In genomic region chr15:53197426-53197839, GRCh38 we compare ENCODE assay signal across 9 cellular contexts.
A peak's percentile ranks its signal among the peaks of the same experiment; 100 is the strongest.
DNase-seq lines count a peak whose midpoint lies in the region; ATAC-seq and TF ChIP-seq lines count a peak whose summit lies in the region.
"Had no signal": no experiment of that assay in that cellular context is flagged by ENCODE, and none has a peak within 500 bp of the region (broad histone marks: within the 10 kb centered on the region; RNA-seq: fewer than 3 reads in every experiment).

No MANE protein-coding gene starts in this region.

- no peak overlapping the region for H3K4me3 Mint-ChIP-seq in T-helper 2 cell treated with Interferon-gamma antibody and Interleukin-4, amounts not matched to agents 5 μg/mL and 100 μg/mL, for 36 hours
- no peak overlapping the region for H3K4me3 Mint-ChIP-seq in endothelial cell (ENCODE audit: unreplicated experiment)
- H3K4me3 Mint-ChIP-seq: dendritic cell treated with granulocyte-macrophage colony-stimulating factor and Interleukin-4, amounts not matched to agents 40 ng/mL and 50 ng/mL, for 4 days had no signal

- 4 to 6% methylated on average over 22 to 23 of the region's 23 CpGs for WGBS in thyroid gland, 2 donors

- H3K27ac ChIP-seq in thyroid gland, result no peak overlapping the region

- H3K4me1 Mint-ChIP-seq in T-helper 2 cell treated with Interferon-gamma antibody and Interleukin-4, amounts not matched to agents 5 μg/mL and 100 μg/mL, for 36 hours (ENCODE audit: low read depth), result no peaks in the 10 kb centered on the region
- H3K4me1 Mint-ChIP-seq in endothelial cell (ENCODE audit: unreplicated experiment), result peaks cover 17% of the 10 kb centered on the region

- TF ChIP-seq POLR2A in thyroid gland (IDR thresholded peaks at IDR 0.05), result no peak

- H3K36me3 Mint-ChIP-seq in T-helper 2 cell treated with Interferon-gamma antibody and Interleukin-4, amounts not matched to agents 5 μg/mL and 100 μg/mL, for 36 hours (ENCODE audit: low read depth), result no peaks in the 10 kb centered on the region
- H3K36me3 Mint-ChIP-seq in endothelial cell (ENCODE audit: low read depth, unreplicated experiment), result no peaks in the 10 kb centered on the region

- intact Hi-C loops in thyroid gland (cut with DNase I), result no loop called here

- TF ChIP-seq CTCF in endothelial cell (IDR thresholded peaks at IDR 0.05; ENCODE audit: unreplicated experiment) (peak; percentile 95), thyroid gland (IDR thresholded peaks at IDR 0.05) (peak; percentile 53 to 84 (median 73))

- H3K9me3 Mint-ChIP-seq in T-helper 2 cell treated with Interferon-gamma antibody and Interleukin-4, amounts not matched to agents 5 μg/mL and 100 μg/mL, for 36 hours, result no peaks in the 10 kb centered on the region
- H3K9me3 Mint-ChIP-seq in endothelial cell (ENCODE audit: unreplicated experiment), result no peaks in the 10 kb centered on the region
- H3K9me3 Mint-ChIP-seq: dendritic cell treated with granulocyte-macrophage colony-stimulating factor and Interleukin-4, amounts not matched to agents 40 ng/mL and 50 ng/mL, for 4 days had no signal

- no peak overlapping the region for H3K4me3 ChIP-seq in thyroid gland (replicated peaks in 1 of 3)

- H3K36me3 ChIP-seq in thyroid gland, result no peaks in the 10 kb centered on the region

- H3K27me3 ChIP-seq in thyroid gland, result no peaks in the 10 kb centered on the region

- H3K27me3 Mint-ChIP-seq in T-helper 2 cell treated with Interferon-gamma antibody and Interleukin-4, amounts not matched to agents 5 μg/mL and 100 μg/mL, for 36 hours (ENCODE audit: low read depth), result no peaks in the 10 kb centered on the region
- H3K27me3 Mint-ChIP-seq in endothelial cell (ENCODE audit: unreplicated experiment), result peaks cover under 1% of the 10 kb centered on the region

- H3K4me1 ChIP-seq in thyroid gland, result no peaks in the 10 kb centered on the region

- peak; percentile 86 for ATAC-seq in HG02588 (IDR thresholded peaks at IDR 0.05; ENCODE audit: unreplicated experiment)

- DNase-seq in DMS79 treated with DMSO at 0.1 percent for 48 hours (lab: John Stamatoyannopoulos, UW) (peak; percentile 33), DMS79 (lab: John Stamatoyannopoulos, UW) (no peak), NCI-H146 (lab: John Stamatoyannopoulos, UW) (peak; percentile 64), endothelial cell (ENCODE audit: low spot score) (peak; percentile 84), midbrain (lab: John Stamatoyannopoulos, UW) (peak; percentile 66), thyroid gland (peak; percentile 54 to 63)
- peak; percentile 33 for DNase-seq in T-helper 2 cell treated with Interferon-gamma antibody and Interleukin-4, amounts not matched to agents 5 μg/mL and 100 μg/mL, for 36 hours (ENCODE audit: low spot score)

- H3K27ac Mint-ChIP-seq in T-helper 2 cell treated with Interferon-gamma antibody and Interleukin-4, amounts not matched to agents 5 μg/mL and 100 μg/mL, for 36 hours, result no peak overlapping the region
- H3K27ac Mint-ChIP-seq in endothelial cell (ENCODE audit: unreplicated experiment), result no peak overlapping the region
- H3K27ac Mint-ChIP-seq: dendritic cell treated with granulocyte-macrophage colony-stimulating factor and Interleukin-4, amounts not matched to agents 40 ng/mL and 50 ng/mL, for 4 days had no signal

- no peaks in the 10 kb centered on the region for H3K9me3 ChIP-seq in thyroid gland
